Comparison of ENCODE assay signal across 17 cellular contexts in genomic region chr20:59141818-59142581, GRCh38. TPM values are rescaled to one million over a fixed set of nuclear protein-coding genes. Genes with fewer than 3 reads are reported as not detected.
A peak's percentile ranks its signal among the peaks of the same experiment; 100 is the strongest.
DNase-seq lines count a peak whose midpoint lies in the region; ATAC-seq and TF ChIP-seq lines count a peak whose summit lies in the region.
"Had no signal": no experiment of that assay in that cellular context is flagged by ENCODE, and none has a peak within 500 bp of the region (broad histone marks: within the 10 kb centered on the region; RNA-seq: fewer than 3 reads in every experiment).

No MANE protein-coding gene starts in this region.

- no peak overlapping the region for H3K56ac ChIP-seq in H9 (ENCODE audit: insufficient read length, low read depth, low read length)

- ATAC-seq in RWPE2 (ENCODE audit: low read depth), result no peak
- ATAC-seq: heart left ventricle had no signal

- H3K4ac ChIP-seq in H9 (ENCODE audit: low read depth, low read length), result no peak overlapping the region

- intact Hi-C loops in Caco-2 (cut with micrococcal nuclease; ENCODE audit: unreplicated experiment) (no loop called here), spleen (cut with DNase I; ENCODE audit: low total_unique reads) (no loop called here)

- H2BK20ac ChIP-seq in H9 (ENCODE audit: low read depth, low read length, poor library complexity, severe bottlenecking), result no peak overlapping the region

- H3K23me2 ChIP-seq in H9 (ENCODE audit: insufficient read length, low read depth, low read length, poor library complexity, severe bottlenecking), result no peaks in the 10 kb centered on the region

- H3K36me3 Mint-ChIP-seq in Caco-2 (ENCODE audit: insufficient read depth, unreplicated experiment), result no peaks in the 10 kb centered on the region
- peaks cover 0 to 2% (median 0%) of the 10 kb centered on the region in 3 experiments; a peak in 3 of 7 replicates for H3K36me3 Mint-ChIP-seq in H9 (ENCODE audit: insufficient read depth in 1 of 3, low read depth in 3 of 3)

- H3T11ph ChIP-seq in H9 (ENCODE audit: low read length), result no peak overlapping the region

- H3K4me1 ChIP-seq in Caco-2 (no peaks in the 10 kb centered on the region), RWPE2 (ENCODE audit: insufficient read depth, poor library complexity, severe bottlenecking) (no peaks in the 10 kb centered on the region), H9 (ENCODE audit: insufficient read depth, low read length) (no peaks in the 10 kb centered on the region), spleen (peaks cover 0 to 64% (median 18%) of the 10 kb centered on the region in 6 donors)

- no peak overlapping the region for H2AK5ac ChIP-seq in H9 (ENCODE audit: insufficient read length, low read length)

- no peak overlapping the region for H2BK5ac ChIP-seq in H9 (ENCODE audit: insufficient read length, low read length)

- H3K4me2 ChIP-seq in H9 (ENCODE audit: insufficient read depth, insufficient read length, low read length), result no peak overlapping the region

- POLR2A ChIA-PET in Caco-2 (lab: Charles Lee), result no interaction called here

- no peak overlapping the region for H2AFZ ChIP-seq in H9 (ENCODE audit: low read length)

- no peak overlapping the region for H4K5ac ChIP-seq in H9 (ENCODE audit: insufficient read length, low read depth, low read length)

- no peak overlapping the region for H3K9ac ChIP-seq in H9 (ENCODE audit: extremely low read depth, insufficient read length, low read length)

- H3K23ac ChIP-seq in H9 (ENCODE audit: insufficient read length, low read depth, low read length), result no peak overlapping the region

- no peak overlapping the region for H2BK120ac ChIP-seq in H9 (ENCODE audit: low read depth, low read length, poor library complexity, severe bottlenecking)

- TF ChIP-seq CTCF in Caco-2 (IDR thresholded peaks at IDR 0.05; ENCODE audit: insufficient read depth in 1 of 2, low read depth in 1 of 2, low read length in 1 of 2, severe bottlenecking in 1 of 2, unreplicated experiment in 1 of 2) (no peak), RWPE2 (IDR thresholded peaks at IDR 0.05; ENCODE audit: poor library complexity, severe bottlenecking) (no peak), GM13976 (IDR thresholded peaks at IDR 0.05; ENCODE audit: borderline replicate concordance, control extremely low read depth, extremely low read depth, insufficient read depth, missing control alignments) (no peak), H9 (conservative IDR thresholded peaks at IDR 0.05) (no peak), spleen (IDR thresholded peaks at IDR 0.05 in 8 of 11, conservative IDR thresholded peaks at IDR 0.05 in 3 of 11) (no peak)

- DNase-seq in Caco-2 (peak; percentile 31 to 64), H7 (peak; percentile 67), RWPE2 (ENCODE audit: low spot score) (peak; percentile 70), iPS-NIHi7 (ENCODE audit: extremely low spot score) (peak; percentile 78), GM13976 (ENCODE audit: low spot score) (no peak), 8988T (no peak), H9 (no peak), spleen (no peak)
- DNase-seq: activated CD4-positive, alpha-beta T cell treated with anti-CD3 and anti-CD28 coated beads for 48 hours; heart left ventricle; ovary; stimulated activated CD4-positive, alpha-beta T cell treated with anti-CD3 and anti-CD28 coated beads, Interleukin-12 subunit alpha, Interleukin-12 subunit beta, amount 100 ng/mL, for 4 hours; SW 1271 had no signal

- TF ChIP-seq POLR2A in spleen (IDR thresholded peaks at IDR 0.05), result no peak

- no peak overlapping the region for H3K18ac ChIP-seq in H9 (ENCODE audit: insufficient read length, low read depth, low read length)

- no TSS peak for BruUV-seq in Caco-2 (replicated peaks; lab: Mats Ljungman, UMichigan)

- no peaks in the 10 kb centered on the region for H3K36me3 ChIP-seq in Caco-2 (ENCODE audit: control insufficient read depth, insufficient read depth, low read length)
- H3K36me3 ChIP-seq in H7 (replicated peaks; ENCODE audit: control insufficient read depth, insufficient read depth, low read length), result no peaks in the 10 kb centered on the region
- H3K36me3 ChIP-seq in RWPE2 (ENCODE audit: low read depth), result no peaks in the 10 kb centered on the region
- no peaks in the 10 kb centered on the region for H3K36me3 ChIP-seq in spleen
- H3K36me3 ChIP-seq: heart left ventricle, ovary had no signal

- no peak overlapping the region for H2BK15ac ChIP-seq in H9 (ENCODE audit: low read depth, low read length)

- H3K9me3 ChIP-seq in Caco-2 (no peaks in the 10 kb centered on the region; the same call in 1 of the 2 replicates), RWPE2 (ENCODE audit: severe bottlenecking) (no peaks in the 10 kb centered on the region), H9 (ENCODE audit: control insufficient read depth, low read depth, low read length) (peaks cover 14% of the 10 kb centered on the region), spleen (no peaks in the 10 kb centered on the region)
- H3K9me3 ChIP-seq: heart left ventricle, ovary had no signal

- H3K4me3 ChIP-seq in Caco-2 (ENCODE audit: low read depth, low read length), result no peak overlapping the region
- no peak overlapping the region for H3K4me3 ChIP-seq in H7 (ENCODE audit: insufficient read depth, low read depth, low read length)
- no peak overlapping the region for H3K4me3 ChIP-seq in RWPE2 (ENCODE audit: severe bottlenecking)
- H3K4me3 ChIP-seq in spleen, result no peak overlapping the region
- H3K4me3 ChIP-seq: heart left ventricle, lung, ovary had no signal

- no peaks in the 10 kb centered on the region for H3K79me1 ChIP-seq in H9 (ENCODE audit: insufficient read depth, low read depth, low read length, poor library complexity, severe bottlenecking)

- no peak overlapping the region for H4K91ac ChIP-seq in H9 (ENCODE audit: insufficient read length, low read depth, low read length)

- CTCF ChIA-PET in Caco-2 (lab: Charles Lee), result interaction anchor here (0.7 kb wide), 1 partner anchor 129 kb away, joined by 3 read pairs; no protein-coding TSS in a partner anchor

- H4K20me1 ChIP-seq in H9 (ENCODE audit: control insufficient read depth, insufficient read depth, insufficient read length), result no peaks in the 10 kb centered on the region

- WGBS in H9 (ENCODE audit: extremely low coverage, insufficient read length, low lambda C conversion rate), result no CpG with 5 or more reads among the region's 13 CpGs
- 81 to 91% (median 88%) methylated on average over 13 of the region's 13 CpGs for WGBS in spleen, 5 donors

- no peak overlapping the region for H4K8ac ChIP-seq in H9 (replicated peaks; ENCODE audit: insufficient read length, low read depth, low read length)

- H3K4me1 Mint-ChIP-seq in Caco-2 (ENCODE audit: low read depth, unreplicated experiment) (no peaks in the 10 kb centered on the region), H9 (no peaks in the 10 kb centered on the region)

- peaks cover 17% of the 10 kb centered on the region for H3K27me3 Mint-ChIP-seq in Caco-2 (ENCODE audit: insufficient read depth, unreplicated experiment)
- H3K27me3 Mint-ChIP-seq in H9 (ENCODE audit: low read depth), result peaks cover 11% of the 10 kb centered on the region
- H3K27me3 Mint-ChIP-seq: CD4-positive, alpha-beta memory T cell had no signal

- H3K27ac ChIP-seq in RWPE2 (ENCODE audit: poor library complexity, severe bottlenecking) (no peak overlapping the region), H9 (ENCODE audit: insufficient read length, low read depth, low read length) (no peak overlapping the region), spleen (no peak overlapping the region)
- H3K27ac ChIP-seq: heart left ventricle, ovary had no signal

- H3K4me3 Mint-ChIP-seq in Caco-2 (ENCODE audit: unreplicated experiment) (no peak overlapping the region), H9 (no peak overlapping the region)
- H3K4me3 Mint-ChIP-seq: activated T-helper 1 cell treated with anti-CD3 and anti-CD28 coated beads, Interleukin-12 subunit alpha, Interleukin-12 subunit beta, Interleukin-2, Interleukin-4 antibody, amounts not matched to agents 30 ng/mL and 10 ng/mL and 1 ng/mL, durations not matched to agents 14 hours and 24 hours and 36 hours; CD4-positive, alpha-beta memory T cell had no signal

- no peaks in the 10 kb centered on the region for H3K79me2 ChIP-seq in H9 (ENCODE audit: insufficient read depth, low read length)

- no peak overlapping the region for H2BK12ac ChIP-seq in H9 (ENCODE audit: insufficient read length, low read depth, low read length)

- no peaks in the 10 kb centered on the region for H3K9me3 Mint-ChIP-seq in Caco-2 (ENCODE audit: unreplicated experiment)
- H3K9me3 Mint-ChIP-seq in H9, result peaks cover 28 to 29% of the 10 kb centered on the region in 2 experiments
- H3K9me3 Mint-ChIP-seq: activated T-helper 1 cell treated with anti-CD3 and anti-CD28 coated beads, Interleukin-12 subunit alpha, Interleukin-12 subunit beta, Interleukin-2, Interleukin-4 antibody, amounts not matched to agents 30 ng/mL and 10 ng/mL and 1 ng/mL, durations not matched to agents 14 hours and 24 hours and 36 hours had no signal

- no peaks in the 10 kb centered on the region; the same call in none of the 2 replicates for H3K27me3 ChIP-seq in Caco-2 (replicated peaks; ENCODE audit: control insufficient read depth, insufficient read depth, low read length)
- H3K27me3 ChIP-seq in H7 (ENCODE audit: control insufficient read depth, insufficient read depth, low read length), result no peaks in the 10 kb centered on the region
- H3K27me3 ChIP-seq in RWPE2 (ENCODE audit: insufficient read depth, poor library complexity, severe bottlenecking), result peaks cover 23% of the 10 kb centered on the region
- H3K27me3 ChIP-seq in H9 (ENCODE audit: insufficient read depth, low read length), result no peaks in the 10 kb centered on the region
- H3K27me3 ChIP-seq in spleen (replicated peaks in 1 of 7), result no peaks in the 10 kb centered on the region
- H3K27me3 ChIP-seq: heart left ventricle, ovary had no signal

- no peak overlapping the region for H3K14ac ChIP-seq in H9 (ENCODE audit: insufficient read depth, low read length)

- in situ Hi-C loops in GM13976 (cut with MboI; ENCODE audit: low sequenced_read_pairs, unreplicated experiment), result no loop called here

- no peak overlapping the region for H3K27ac Mint-ChIP-seq in Caco-2 (ENCODE audit: unreplicated experiment)
- no peak overlapping the region for H3K27ac Mint-ChIP-seq in H9
- H3K27ac Mint-ChIP-seq: activated T-helper 1 cell treated with anti-CD3 and anti-CD28 coated beads, Interleukin-12 subunit alpha, Interleukin-12 subunit beta, Interleukin-2, Interleukin-4 antibody, amounts not matched to agents 30 ng/mL and 10 ng/mL and 1 ng/mL, durations not matched to agents 14 hours and 24 hours and 36 hours had no signal

RNA-seq across cellular contexts. Expression of gene ZNF831, which starts 21.6 kb away (rescaled TPM):
- total RNA-seq in Caco-2 (2022) (not detected in 2 replicates), H9 (2021) (not detected in 2 replicates), spleen (10 to 100 TPM in 5 of 7 donors, 1 to 10 TPM in 2; 7.8 to 29.2 (median 14.6) TPM)
- total RNA-seq in H7 (2014; rRNA removed; shearing (Covaris generic)), result not detected in 2 replicates
- polyA plus RNA-seq in spleen, result 1 to 10 TPM; 1.2 to 3.5 (median 1.7) TPM
- total RNA-seq: bronchial epithelial cell had no signal

Comparison
In these comparisons a context has a peak if more than half of its experiments do, and no peak if none do; other contexts are left out.
1. DNase-seq: peak in Caco-2 (2 of 2), H7 (single experiment), RWPE2 (single experiment) and iPS-NIHi7 (single experiment); none in GM13976 (single experiment), 8988T (single experiment), H9 (single experiment) and spleen (single experiment).